In the genomic region with DNA sequence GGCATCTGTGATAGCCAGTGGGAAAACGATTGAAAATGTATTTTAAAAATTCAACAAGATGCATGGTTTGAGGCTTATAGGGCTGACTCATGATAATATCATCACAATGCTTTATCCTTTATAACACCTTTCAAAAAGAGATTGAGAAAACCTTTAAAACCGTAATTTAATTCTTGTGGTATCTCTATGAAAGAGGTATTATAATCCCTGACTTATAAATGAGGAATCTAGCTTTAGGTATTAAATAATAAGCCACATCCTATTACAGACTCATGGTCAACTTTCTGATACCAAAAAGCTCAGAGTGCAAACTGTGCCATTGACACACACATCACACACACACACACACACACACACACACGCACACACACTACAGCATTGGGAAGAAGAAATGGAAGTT, we compare ENCODE assay signal across 34 cellular contexts.
"Had no signal": no experiment of that assay in that cellular context is flagged by ENCODE, and none has a peak within 500 bp of the region (broad histone marks: within the 10 kb centered on the region; RNA-seq: fewer than 3 reads in every experiment).

No MANE protein-coding gene starts in this region.

- H3K36me3 Mint-ChIP-seq: activated CD8-positive, alpha-beta memory T cell treated with anti-CD3 and anti-CD28 coated beads, Interleukin-2, amount 10 ng/mL, durations not matched to agents 7 days and 5 days; activated naive CD4-positive, alpha-beta T cell treated with anti-CD3 and anti-CD28 coated beads, Interleukin-2, amount 10 ng/mL, durations not matched to agents 7 days and 5 days; activated naive CD4-positive, alpha-beta T cell treated with anti-CD3 and anti-CD28 coated beads, Interleukin-2, amount 50 U/mL, for 24 hours; activated naive CD8-positive, alpha-beta T cell; activated naive CD8-positive, alpha-beta T cell treated with anti-CD3 and anti-CD28 coated beads, Interleukin-2, amount 10 ng/mL, durations not matched to agents 7 days and 5 days; brain had no signal

- H3K4me3 Mint-ChIP-seq: activated B cell treated with CpG ODN at 0.5 μM for 24 hours; activated CD4-positive, alpha-beta memory T cell treated with anti-CD3 and anti-CD28 coated beads, Interleukin-2, amount 10 ng/mL, durations not matched to agents 7 days and 5 days; activated CD4-positive, alpha-beta T cell treated with anti-CD3 and anti-CD28 coated beads, Interleukin-2, amount 10 ng/mL, durations not matched to agents 24 days and 14 days; activated CD8-positive, alpha-beta memory T cell treated with anti-CD3 and anti-CD28 coated beads, Interleukin-2, amount 10 ng/mL, durations not matched to agents 7 days and 5 days; activated CD8-positive, alpha-beta T cell treated with anti-CD3 and anti-CD28 coated beads, Interleukin-2, amount 10 ng/mL, durations not matched to agents 7 days and 5 days; activated naive CD4-positive, alpha-beta T cell treated with anti-CD3 and anti-CD28 coated beads, Interleukin-2, amount 10 ng/mL, durations not matched to agents 7 days and 5 days; activated naive CD4-positive, alpha-beta T cell treated with anti-CD3 and anti-CD28 coated beads, Interleukin-2, amount 50 U/mL, for 24 hours; activated naive CD8-positive, alpha-beta T cell; activated naive CD8-positive, alpha-beta T cell treated with anti-CD3 and anti-CD28 coated beads, Interleukin-2, amount 10 ng/mL, durations not matched to agents 7 days and 5 days; activated naive CD8-positive, alpha-beta T cell treated with anti-CD3 and anti-CD28 coated beads, Interleukin-2, amount 50 U/mL, for 24 hours; activated T-cell treated with anti-CD3 and anti-CD28 coated beads, Interleukin-2, amount 50 U/mL, for 24 hours; brain; T-helper 1 cell treated with Interleukin-12 subunit alpha and Interleukin-12 subunit beta and Interleukin-4 antibody, amounts not matched to agents 30 μg/mL and 1 μg/mL, for 36 hours; T-helper 2 cell treated with Interferon-gamma antibody and Interleukin-4, amounts not matched to agents 5 μg/mL and 100 μg/mL, for 36 hours had no signal

- H3K27ac ChIP-seq: ascending aorta, VCaP had no signal

- H3K4me1 ChIP-seq: ascending aorta had no signal

- H3K27me3 Mint-ChIP-seq: activated CD4-positive, alpha-beta memory T cell treated with anti-CD3 and anti-CD28 coated beads, Interleukin-2, amount 10 ng/mL, durations not matched to agents 7 days and 5 days; activated CD8-positive, alpha-beta memory T cell treated with anti-CD3 and anti-CD28 coated beads, Interleukin-2, amount 10 ng/mL, durations not matched to agents 7 days and 5 days had no signal

- H3K27ac Mint-ChIP-seq: activated B cell treated with CpG ODN at 0.5 μM for 24 hours; activated CD4-positive, alpha-beta memory T cell treated with anti-CD3 and anti-CD28 coated beads, Interleukin-2, amount 10 ng/mL, durations not matched to agents 7 days and 5 days; activated CD4-positive, alpha-beta T cell treated with anti-CD3 and anti-CD28 coated beads, Interleukin-2, amount 10 ng/mL, durations not matched to agents 24 days and 14 days; activated CD8-positive, alpha-beta memory T cell treated with anti-CD3 and anti-CD28 coated beads, Interleukin-2, amount 10 ng/mL, durations not matched to agents 7 days and 5 days; activated CD8-positive, alpha-beta T cell treated with anti-CD3 and anti-CD28 coated beads, Interleukin-2, amount 10 ng/mL, durations not matched to agents 7 days and 5 days; activated naive CD4-positive, alpha-beta T cell treated with anti-CD3 and anti-CD28 coated beads, Interleukin-2, amount 10 ng/mL, durations not matched to agents 7 days and 5 days; activated naive CD4-positive, alpha-beta T cell treated with anti-CD3 and anti-CD28 coated beads, Interleukin-2, amount 50 U/mL, for 24 hours; activated naive CD8-positive, alpha-beta T cell; activated naive CD8-positive, alpha-beta T cell treated with anti-CD3 and anti-CD28 coated beads, Interleukin-2, amount 10 ng/mL, durations not matched to agents 7 days and 5 days; activated naive CD8-positive, alpha-beta T cell treated with anti-CD3 and anti-CD28 coated beads, Interleukin-2, amount 50 U/mL, for 24 hours; activated T-cell treated with anti-CD3 and anti-CD28 coated beads, Interleukin-2, amount 50 U/mL, for 24 hours; activated T-helper 2 cell treated with anti-CD3 and anti-CD28 coated beads, Interferon-gamma antibody, Interleukin-2, Interleukin-4, amounts not matched to agents 10 μg/mL and 5 μg/mL and 100 μg/mL, durations not matched to agents 14 hours and 24 hours and 36 hours; brain; T-helper 1 cell treated with Interleukin-12 subunit alpha and Interleukin-12 subunit beta and Interleukin-4 antibody, amounts not matched to agents 30 μg/mL and 1 μg/mL, for 36 hours; T-helper 2 cell treated with Interferon-gamma antibody and Interleukin-4, amounts not matched to agents 5 μg/mL and 100 μg/mL, for 36 hours had no signal

- FAIRE-seq: TTC549 had no signal

- H3K36me3 ChIP-seq: ascending aorta had no signal

- H3K9me3 Mint-ChIP-seq: activated B cell treated with CpG ODN at 0.5 μM for 24 hours; activated CD4-positive, alpha-beta memory T cell treated with anti-CD3 and anti-CD28 coated beads, Interleukin-2, amount 10 ng/mL, durations not matched to agents 7 days and 5 days; activated CD4-positive, alpha-beta T cell treated with anti-CD3 and anti-CD28 coated beads, Interleukin-2, amount 10 ng/mL, durations not matched to agents 24 days and 14 days; activated naive CD4-positive, alpha-beta T cell treated with anti-CD3 and anti-CD28 coated beads, Interleukin-2, amount 10 ng/mL, durations not matched to agents 7 days and 5 days; activated naive CD4-positive, alpha-beta T cell treated with anti-CD3 and anti-CD28 coated beads, Interleukin-2, amount 50 U/mL, for 24 hours; activated naive CD8-positive, alpha-beta T cell treated with anti-CD3 and anti-CD28 coated beads, Interleukin-2, amount 10 ng/mL, durations not matched to agents 7 days and 5 days; activated naive CD8-positive, alpha-beta T cell treated with anti-CD3 and anti-CD28 coated beads, Interleukin-2, amount 50 U/mL, for 24 hours; activated T-cell treated with anti-CD3 and anti-CD28 coated beads, Interleukin-2, amount 50 U/mL, for 24 hours; activated T-helper 2 cell treated with anti-CD3 and anti-CD28 coated beads, Interferon-gamma antibody, Interleukin-2, Interleukin-4, amounts not matched to agents 10 μg/mL and 5 μg/mL and 100 μg/mL, durations not matched to agents 14 hours and 24 hours and 36 hours; T-helper 1 cell treated with Interleukin-12 subunit alpha and Interleukin-12 subunit beta and Interleukin-4 antibody, amounts not matched to agents 30 μg/mL and 1 μg/mL, for 36 hours; T-helper 2 cell treated with Interferon-gamma antibody and Interleukin-4, amounts not matched to agents 5 μg/mL and 100 μg/mL, for 36 hours had no signal

- H3K9me3 ChIP-seq: ascending aorta had no signal

- H3K27me3 ChIP-seq: ascending aorta had no signal

- H3K4me1 Mint-ChIP-seq: activated CD4-positive, alpha-beta memory T cell treated with anti-CD3 and anti-CD28 coated beads, Interleukin-2, amount 10 ng/mL, durations not matched to agents 7 days and 5 days; activated CD8-positive, alpha-beta memory T cell treated with anti-CD3 and anti-CD28 coated beads, Interleukin-2, amount 10 ng/mL, durations not matched to agents 7 days and 5 days; activated naive CD4-positive, alpha-beta T cell treated with anti-CD3 and anti-CD28 coated beads, Interleukin-2, amount 10 ng/mL, durations not matched to agents 7 days and 5 days; activated naive CD4-positive, alpha-beta T cell treated with anti-CD3 and anti-CD28 coated beads, Interleukin-2, amount 50 U/mL, for 24 hours; activated naive CD8-positive, alpha-beta T cell treated with anti-CD3 and anti-CD28 coated beads, Interleukin-2, amount 50 U/mL, for 24 hours had no signal

- H3K4me3 ChIP-seq: ascending aorta had no signal

- DNase-seq: activated B cell treated with CpG ODN at 0.5 μM for 24 hours; activated CD4-positive, alpha-beta memory T cell treated with anti-CD3 and anti-CD28 coated beads, Interleukin-2, amount 10 ng/mL, durations not matched to agents 7 days and 5 days; activated CD4-positive, alpha-beta T cell treated with anti-CD3 and anti-CD28 coated beads for 4 hours; activated CD4-positive, alpha-beta T cell treated with anti-CD3 and anti-CD28 coated beads, Interleukin-2, amount 10 ng/mL, durations not matched to agents 24 days and 14 days; activated CD4-positive, alpha-beta T cell treated with anti-CD3 and anti-CD28 coated beads, Interleukin-2, amount 50 U/mL, for 1 hour; activated CD4-positive, alpha-beta T cell treated with anti-CD3 and anti-CD28 coated beads, Interleukin-2, amount 50 U/mL, for 48 hours; activated CD4-positive, CD25-positive, alpha-beta regulatory T cell treated with anti-CD3 and anti-CD28 coated beads, Interleukin-2, amount 50 U/mL, for 72 hours; activated CD8-positive, alpha-beta memory T cell treated with anti-CD3 and anti-CD28 coated beads for 24 hours; activated CD8-positive, alpha-beta memory T cell treated with anti-CD3 and anti-CD28 coated beads, Interleukin-2, amount 10 ng/mL, durations not matched to agents 7 days and 5 days; activated CD8-positive, alpha-beta memory T cell treated with anti-CD3 and anti-CD28 coated beads, Interleukin-2, amount 50 U/mL, for 48 hours; activated CD8-positive, alpha-beta T cell treated with anti-CD3 and anti-CD28 coated beads, Interleukin-2, amount 10 ng/mL, durations not matched to agents 7 days and 5 days; activated effector memory CD4-positive, alpha-beta T cell treated with Interleukin-2 at 50 U/mL for 16 hours; activated gamma-delta T cell; activated naive CD4-positive, alpha-beta T cell treated with anti-CD3 and anti-CD28 coated beads, Interleukin-2, amount 10 ng/mL, durations not matched to agents 7 days and 5 days; activated naive CD4-positive, alpha-beta T cell treated with Interleukin-2 at 50 U/mL for 16 hours; activated naive CD8-positive, alpha-beta T cell treated with anti-CD3 and anti-CD28 coated beads, Interleukin-2, amount 10 ng/mL, durations not matched to agents 7 days and 5 days; activated naive CD8-positive, alpha-beta T cell treated with anti-CD3 and anti-CD28 coated beads, Interleukin-2, amount 50 U/mL, for 24 hours; activated T-cell treated with anti-CD3 and anti-CD28 coated beads, Interleukin-2, amount 50 U/mL, for 24 hours; activated T-cell treated with anti-CD3 and anti-CD28 coated beads, Interleukin-2, amount 50 U/mL, for 48 hours; amygdala; anterior cingulate cortex; central memory CD4-positive, alpha-beta T cell; T-helper 1 cell; T-helper 2 cell; T-helper 9 cell had no signal

- ATAC-seq: activated CD8-positive, alpha-beta memory T cell treated with anti-CD3 and anti-CD28 coated beads, Interleukin-2, amount 10 ng/mL, durations not matched to agents 7 days and 5 days; activated CD8-positive, alpha-beta T cell treated with anti-CD3 and anti-CD28 coated beads, Interleukin-2, amount 10 ng/mL, durations not matched to agents 7 days and 5 days; activated naive CD8-positive, alpha-beta T cell treated with anti-CD3 and anti-CD28 coated beads, Interleukin-2, amount 50 U/mL, for 24 hours had no signal
